Comparison of ENCODE assay signal across 17 cellular contexts in genomic region chr15:65930134-65930533, GRCh38.
DNase-seq lines count a peak whose midpoint lies in the region; FAIRE-seq and TF ChIP-seq lines count a peak whose summit lies in the region.
"Had no signal": no experiment of that assay in that cellular context is flagged by ENCODE, and none has a peak within 500 bp of the region (broad histone marks: within the 10 kb centered on the region; RNA-seq: fewer than 3 reads in every experiment).

No MANE protein-coding gene starts in this region.

- H3K4me1 ChIP-seq in mesendoderm (ENCODE audit: control insufficient read depth, low read depth, low read length) = no peaks in the 10 kb centered on the region
- H3K4me1 ChIP-seq in ovary (ENCODE audit: insufficient read depth) = no peaks in the 10 kb centered on the region
- H3K4me1 ChIP-seq: SJCRH30 had no signal

- no peak overlapping the region for H2BK15ac ChIP-seq in mesendoderm (replicated peaks; ENCODE audit: low read depth)

- H3K27me3 ChIP-seq in mesendoderm (ENCODE audit: insufficient read depth, low read length, poor library complexity) (no peaks in the 10 kb centered on the region), ovary (no peaks in the 10 kb centered on the region)
- H3K27me3 ChIP-seq: SJCRH30 had no signal

- no CpG with 5 or more reads among the region's 6 CpGs for WGBS in mesendoderm (ENCODE audit: extremely low coverage, insufficient coverage, low lambda C conversion rate)
- 48 to 54% (median 54%) methylated on average over 5 to 6 of the region's 6 CpGs for WGBS in ovary, 3 donors

- no peak for TF ChIP-seq EP300 in ovary (IDR thresholded peaks at IDR 0.05)

- no peak overlapping the region for H3K4me2 ChIP-seq in mesendoderm (ENCODE audit: low read length)
- H3K4me2 ChIP-seq: PC-9 had no signal

- no peak overlapping the region for H3K9ac ChIP-seq in mesendoderm (ENCODE audit: low read length)

- intact Hi-C loops in ovary (cut with DNase I) = no loop called here

- H3K79me1 ChIP-seq in mesendoderm (ENCODE audit: low read length) = no peaks in the 10 kb centered on the region

- DNase-seq in NCI-H1092 treated with DMSO at 0.1 percent for 48 hours (lab: John Stamatoyannopoulos, UW) (peak; percentile 5), NCI-H1092 (lab: John Stamatoyannopoulos, UW) (no peak), NCI-H1417 treated with DMSO at 0.1 percent for 48 hours (lab: John Stamatoyannopoulos, UW) (peak; percentile 72), NCI-H345 treated with DMSO at 0.1 percent for 48 hours (lab: John Stamatoyannopoulos, UW; ENCODE audit: unreplicated experiment) (peak; percentile 54), mesendoderm (no peak), ovary (no peak), GM19239 (ENCODE audit: insufficient read length, low spot score) (no peak)
- DNase-seq in activated naive CD4-positive, alpha-beta T cell treated with Interleukin-2 at 50 U/mL for 16 hours = no peak
- DNase-seq: CD8-positive, alpha-beta T cell; IMR-90; Kasumi-1; MM.1S; NCI-H1436; NCI-H524 treated with DMSO at 0.1 percent for 48 hours; PC-9; SJCRH30 had no signal

- no peak overlapping the region for H2BK120ac ChIP-seq in mesendoderm (ENCODE audit: low read depth, low read length)

- no peak for TF ChIP-seq POLR2A in ovary (IDR thresholded peaks at IDR 0.05)

- no peak overlapping the region for H3K18ac ChIP-seq in mesendoderm (ENCODE audit: low read length)

- H3K56ac ChIP-seq in mesendoderm (ENCODE audit: low read length) = no peak overlapping the region

- no peak overlapping the region for H2AK5ac ChIP-seq in mesendoderm (ENCODE audit: low read length)

- H4K8ac ChIP-seq in mesendoderm (ENCODE audit: low read depth, low read length) = no peak overlapping the region

- no peaks in the 10 kb centered on the region for H3K79me2 ChIP-seq in mesendoderm (ENCODE audit: control insufficient read depth, insufficient read depth, low read length)

- no peak overlapping the region for H2BK5ac ChIP-seq in mesendoderm (ENCODE audit: low read length)

- no peaks in the 10 kb centered on the region for H3K9me3 ChIP-seq in ovary
- H3K9me3 ChIP-seq: SJCRH30 had no signal

- H3K27ac ChIP-seq in mesendoderm (ENCODE audit: low read depth, low read length) (no peak overlapping the region), ovary (no peak overlapping the region)
- H3K27ac ChIP-seq: PC-9, SJCRH30 had no signal

- no peak for TF ChIP-seq CTCF in ovary (IDR thresholded peaks at IDR 0.05)

- H3K36me3 ChIP-seq in mesendoderm (ENCODE audit: control insufficient read depth, insufficient read depth, low read length) (no peaks in the 10 kb centered on the region), ovary (no peaks in the 10 kb centered on the region)
- H3K36me3 ChIP-seq: SJCRH30 had no signal

- H3K4ac ChIP-seq in mesendoderm (ENCODE audit: low read depth, low read length) = no peak overlapping the region

- H3K4me3 ChIP-seq in mesendoderm (ENCODE audit: low read length) (no peak overlapping the region), ovary (no peak overlapping the region)
- H3K4me3 ChIP-seq: PC-9, SJCRH30 had no signal

- FAIRE-seq in GM19239 (lab: Jason Lieb, UNC) = no peak
- FAIRE-seq: GM12892 had no signal

- no peak overlapping the region for H4K5ac ChIP-seq in mesendoderm (ENCODE audit: low read length)

- peak overlapping the region; percentile 66 for H3K23ac ChIP-seq in mesendoderm (ENCODE audit: low read length)

Comparison
In these comparisons a context has a peak if more than half of its experiments do, and no peak if none do; other contexts are left out.
1. DNase-seq: peak in NCI-H1092 treated with DMSO at 0.1 percent for 48 hours (single experiment), NCI-H1417 treated with DMSO at 0.1 percent for 48 hours (single experiment) and NCI-H345 treated with DMSO at 0.1 percent for 48 hours (single experiment); none in NCI-H1092 (single experiment), mesendoderm (single experiment), activated naive CD4-positive, alpha-beta T cell treated with Interleukin-2 at 50 U/mL for 16 hours (single experiment), ovary (0 of 5) and GM19239 (single experiment).